8 cellular contexts compared by ENCODE assay signal in genomic region chr13:28099396-28100148, GRCh38. TPM values are rescaled to one million over a fixed set of nuclear protein-coding genes. Genes with fewer than 3 reads are reported as not detected.
DNase-seq lines count a peak whose midpoint lies in the region; ATAC-seq and TF ChIP-seq lines count a peak whose summit lies in the region.

No MANE protein-coding gene starts in this region.

- no peak for ATAC-seq in GM21786 (IDR thresholded peaks at IDR 0.05; ENCODE audit: unreplicated experiment)

- TF ChIP-seq POLR2A in NB4 (IDR thresholded peaks at IDR 0.05; ENCODE audit: extremely low read depth, insufficient read length) = no peak

- H3K36me3 ChIP-seq in esophagus (ENCODE audit: control insufficient read depth in 2 of 2, insufficient read depth in 2 of 2, low read length in 1 of 2) = no peaks in the 10 kb centered on the region

- TF ChIP-seq CTCF in GM12864 (IDR thresholded peaks at IDR 0.05; ENCODE audit: low read depth, low read length, missing control alignments) (no peak), NB4 (IDR thresholded peaks at IDR 0.05; ENCODE audit: low read depth, low read length) (no peak), progenitor cell of endocrine pancreas (IDR thresholded peaks at IDR 0.05; ENCODE audit: unreplicated experiment) (no peak)

- H3K4me3 Mint-ChIP-seq in progenitor cell of endocrine pancreas (ENCODE audit: low read depth) = peak overlapping the region; percentile 60

- H3K27me3 ChIP-seq in esophagus (ENCODE audit: control insufficient read depth in 1 of 2, insufficient read depth in 2 of 2, low read length in 2 of 2) = peaks cover 4 to 20% of the 10 kb centered on the region in 2 donors

- H3K4me1 Mint-ChIP-seq in progenitor cell of endocrine pancreas (ENCODE audit: low read depth) = no peaks in the 10 kb centered on the region

- DNase-seq in GM12864 (ENCODE audit: low read depth) (no peak), NB4 (ENCODE audit: low read depth) (peak; percentile 20), progenitor cell of endocrine pancreas (ENCODE audit: low spot score, unreplicated experiment) (no peak), amniotic stem cell (lab: John Stamatoyannopoulos, UW) (no peak), AG20443 (ENCODE audit: low spot score) (no peak)
- DNase-seq in effector CD8-positive, alpha-beta T cell (lab: John Stamatoyannopoulos, UW) = no peak

- no peak overlapping the region for H3K27ac ChIP-seq in esophagus (ENCODE audit: low read depth in 2 of 2, low read length in 1 of 2)

- H3K27me3 Mint-ChIP-seq in progenitor cell of endocrine pancreas = peaks cover 71% of the 10 kb centered on the region

- H3K27ac Mint-ChIP-seq in progenitor cell of endocrine pancreas = no peak overlapping the region

- H3K4me3 ChIP-seq in GM12864 (ENCODE audit: low read depth, low read length) (peak overlapping the region; percentile 42), NB4 (ENCODE audit: low read depth, low read length) (peak overlapping the region; percentile 46), esophagus (ENCODE audit: low read depth in 1 of 2, low read length in 2 of 2) (peak overlapping the region; percentile 32 to 45)

- H3K4me1 ChIP-seq in esophagus (ENCODE audit: control insufficient read depth in 2 of 2, insufficient read depth in 2 of 2, low read length in 1 of 2) = peaks cover 6 to 10% of the 10 kb centered on the region in 2 donors

- no peaks in the 10 kb centered on the region for H3K9me3 Mint-ChIP-seq in progenitor cell of endocrine pancreas (ENCODE audit: low read depth)

- 14 to 15% methylated on average over 35 of the region's 35 CpGs for WGBS in esophagus, 2 donors

- H3K36me3 Mint-ChIP-seq in progenitor cell of endocrine pancreas (ENCODE audit: insufficient read depth) = no peaks in the 10 kb centered on the region

- peaks cover 0 to 3% of the 10 kb centered on the region in 2 donors for H3K9me3 ChIP-seq in esophagus (ENCODE audit: control insufficient read depth in 2 of 2, insufficient read depth in 1 of 2, low read depth in 1 of 2, low read length in 1 of 2)

RNA-seq across cellular contexts. Expression of gene FLT3, which starts 0.8 kb away (rescaled TPM):
- polyA plus RNA-seq in esophagus = under 1 TPM; 0.08 to 0.19 TPM
- total RNA-seq in progenitor cell of endocrine pancreas = 0.09 and 0.17 TPM in 2 replicates

RNA-seq across cellular contexts. Expression of gene PAN3, which starts 38.8 kb away (rescaled TPM):
- polyA plus RNA-seq in esophagus = 10 to 100 TPM in 1 of 2 donors, 1 to 10 TPM in 1; 7.0 to 13.2 TPM
- 55.9 and 59.0 TPM in 2 replicates for total RNA-seq in progenitor cell of endocrine pancreas
